ENCODE assay signal across 9 cellular contexts in genomic region chr2:172106128-172106961, GRCh38. TPM values are rescaled to one million over a fixed set of nuclear protein-coding genes. Genes with fewer than 3 reads are reported as not detected.
DNase-seq lines count a peak whose midpoint lies in the region; FAIRE-seq and TF ChIP-seq lines count a peak whose summit lies in the region.
"Had no signal": no experiment of that assay in that cellular context is flagged by ENCODE, and none has a peak within 500 bp of the region (broad histone marks: within the 10 kb centered on the region; RNA-seq: fewer than 3 reads in every experiment).

No MANE protein-coding gene starts in this region.

- 6% methylated on average over 43 of the region's 43 CpGs for WGBS in thymus

- peaks cover 22% of the 10 kb centered on the region for H3K4me1 ChIP-seq in astrocyte (ENCODE audit: insufficient read depth, low read length)
- H3K4me1 ChIP-seq in thymus (ENCODE audit: control insufficient read depth, insufficient read depth, low read length) = peaks cover 17% of the 10 kb centered on the region

- DNase-seq in NCI-H1105 (lab: John Stamatoyannopoulos, UW) (peak; percentile 40), NCI-H1105 treated with DMSO at 0.1 percent for 48 hours (lab: John Stamatoyannopoulos, UW) (no peak), NCI-H460 (ENCODE audit: extremely low read depth, low read depth) (peak; percentile 41), astrocyte (ENCODE audit: low read depth) (no peak), islet precursor cell (peak; percentile 96), GM19239 (ENCODE audit: insufficient read length, low spot score) (no peak), GM12892 (ENCODE audit: insufficient read length) (no peak)

- TF ChIP-seq CTCF in astrocyte (IDR thresholded peaks at IDR 0.05; ENCODE audit: insufficient read depth, low read depth, low read length) = peak; percentile 18

- H3K4me2 ChIP-seq in astrocyte (ENCODE audit: low read length) = peak overlapping the region; percentile 81

- H3K36me3 ChIP-seq in astrocyte (ENCODE audit: insufficient read depth, low read length) = no peaks in the 10 kb centered on the region
- H3K36me3 ChIP-seq in thymus (ENCODE audit: control insufficient read depth, insufficient read depth) = no peaks in the 10 kb centered on the region

- no peaks in the 10 kb centered on the region for H4K20me1 ChIP-seq in astrocyte (ENCODE audit: insufficient read depth, low read length)

- peak overlapping the region; percentile 5 for H3K9ac ChIP-seq in astrocyte (ENCODE audit: low read length)

- H3K36me3 Mint-ChIP-seq in astrocyte (ENCODE audit: low read depth, unreplicated experiment) = no peaks in the 10 kb centered on the region

- peaks cover 54% of the 10 kb centered on the region for H3K27me3 Mint-ChIP-seq in astrocyte (ENCODE audit: low read depth, unreplicated experiment)

- H3K79me2 ChIP-seq in astrocyte (ENCODE audit: insufficient read depth, low read length) = no peaks in the 10 kb centered on the region

- no peak overlapping the region for H3K27ac Mint-ChIP-seq in astrocyte (ENCODE audit: unreplicated experiment)

- no peaks in the 10 kb centered on the region for H3K9me3 ChIP-seq in astrocyte (ENCODE audit: insufficient read depth, low read depth, low read length)
- peaks cover 2% of the 10 kb centered on the region for H3K9me3 ChIP-seq in thymus (ENCODE audit: control insufficient read depth)
- H3K9me3 ChIP-seq: Caco-2 had no signal

- peak overlapping the region; percentile 59 for H3K4me3 ChIP-seq in astrocyte (ENCODE audit: insufficient read depth, low read depth, low read length)
- H3K4me3 ChIP-seq in thymus (ENCODE audit: low read length) = peak overlapping the region; percentile 26

- peaks cover 44% of the 10 kb centered on the region for H3K27me3 ChIP-seq in astrocyte (ENCODE audit: insufficient read depth, low read length)
- peaks cover 57% of the 10 kb centered on the region for H3K27me3 ChIP-seq in thymus (ENCODE audit: control insufficient read depth, insufficient read depth)

- peak overlapping the region; percentile 45 for H3K4me3 Mint-ChIP-seq in astrocyte (ENCODE audit: unreplicated experiment)

- no peak for FAIRE-seq in astrocyte (lab: Jason Lieb, UNC)
- FAIRE-seq in GM19239 (lab: Jason Lieb, UNC) = no peak
- FAIRE-seq in GM12892 (lab: Jason Lieb, UNC) = no peak

- no peaks in the 10 kb centered on the region for H3K4me1 Mint-ChIP-seq in astrocyte (ENCODE audit: low read depth, unreplicated experiment)

- H3K27ac ChIP-seq in astrocyte (ENCODE audit: low read depth, low read length) = no peak overlapping the region
- no peak overlapping the region for H3K27ac ChIP-seq in thymus (ENCODE audit: low read depth)

- peak overlapping the region; percentile 73 for H2AFZ ChIP-seq in astrocyte (ENCODE audit: low read depth, low read length)

- H3K9me3 Mint-ChIP-seq in astrocyte (ENCODE audit: unreplicated experiment) = peaks cover 6% of the 10 kb centered on the region

- no peak for TF ChIP-seq POLR2A in GM12892 (IDR thresholded peaks at IDR 0.05; ENCODE audit: low read depth, low read length)

RNA-seq across cellular contexts. Expression of gene DLX2, which starts 3.6 kb away (rescaled TPM):
- 1.0 and 1.9 TPM in 2 replicates for total RNA-seq in NCI-H460 (2014; rRNA removed; shearing (Covaris generic))
- polyA plus RNA-seq in NCI-H460 (2014; cell fraction: nucleus; rRNA removed) = 0.39 and 0.70 TPM in 2 replicates
- 2.1 and 2.2 TPM in 2 replicates for total RNA-seq in astrocyte
- 0.43 TPM for polyA plus RNA-seq in thymus
- 0.17 TPM for polyA plus RNA-seq in GM12892 (2012; ENCODE audit: missing spikeins)

RNA-seq across cellular contexts. Expression of gene DLX1, which starts 21.0 kb away (rescaled TPM):
- total RNA-seq in NCI-H460 (2014; rRNA removed; shearing (Covaris generic)) = 3.8 and 6.7 TPM in 2 replicates
- 4.5 and 6.9 TPM in 2 replicates for polyA plus RNA-seq in NCI-H460 (2014; cell fraction: nucleus; rRNA removed)
- total RNA-seq in astrocyte = 0.27 TPM in 1 of 2 replicates, not detected in the other
- 0.23 TPM for polyA plus RNA-seq in thymus
- polyA plus RNA-seq in GM12892 (2012; ENCODE audit: missing spikeins) = 0.28 TPM

Comparison
In these comparisons a context has a peak if more than half of its experiments do, and no peak if none do; other contexts are left out.
1. DNase-seq: peak in NCI-H1105 (single experiment), NCI-H460 (single experiment) and islet precursor cell (single experiment); none in NCI-H1105 treated with DMSO at 0.1 percent for 48 hours (single experiment), astrocyte (single experiment), GM19239 (single experiment) and GM12892 (single experiment).